Comparison of ENCODE assay signal across 6 cellular contexts in the genomic region with DNA sequence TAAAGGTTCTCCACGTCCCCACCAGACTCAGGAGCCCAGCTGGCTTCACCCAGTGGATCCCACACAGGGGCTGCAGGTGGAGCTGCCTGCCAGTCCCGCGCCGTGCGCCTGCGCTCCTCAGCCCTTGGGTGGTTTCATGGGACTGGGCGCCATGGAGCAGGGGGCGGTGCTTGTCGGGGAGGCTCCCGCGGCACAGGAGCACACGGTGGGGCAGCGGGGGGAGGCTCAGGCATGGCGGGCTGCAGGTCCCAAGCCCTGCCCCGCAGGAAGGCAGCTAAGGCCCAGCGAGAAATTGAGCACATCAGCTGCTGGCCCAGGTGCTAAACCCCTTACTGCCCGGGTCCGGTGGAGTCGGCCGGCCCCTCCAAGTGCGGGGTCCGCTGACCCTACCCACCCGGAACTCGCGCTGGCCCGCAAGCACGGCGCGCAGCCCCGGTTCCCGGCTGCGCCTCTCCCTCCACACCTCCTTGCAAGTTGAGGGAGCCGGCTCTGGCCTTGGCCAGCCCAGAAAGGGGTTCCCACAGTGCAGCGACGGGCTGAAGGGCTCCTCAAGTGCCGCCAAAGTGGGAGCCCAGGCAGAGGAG.
A peak's percentile ranks its signal among the peaks of the same experiment; 100 is the strongest.
DNase-seq lines count a peak whose midpoint lies in the region; ATAC-seq, FAIRE-seq and TF ChIP-seq lines count a peak whose summit lies in the region.
"Not testable (repeated sequence)": the region's sequence is repeated elsewhere in the genome, so short reads cannot be mapped to it uniquely, and the experiment has no call there.

No MANE protein-coding gene starts in this region.

- not testable (repeated sequence) for H2AFZ ChIP-seq in HepG2 (ENCODE audit: low read length); trophoblast cell (ENCODE audit: insufficient read depth, low read length, poor library complexity)

- H3K4ac ChIP-seq in trophoblast cell (ENCODE audit: low read depth, low read length), result not testable (repeated sequence)

- peak overlapping the region; percentile 54 for H3K4me3 ChIP-seq in fibroblast of villous mesenchyme (ENCODE audit: low read depth, low read length)
- not testable (repeated sequence) for H3K4me3 ChIP-seq in HepG2 (replicated peaks in 1 of 3; ENCODE audit: insufficient read depth in 1 of 3, low read depth in 2 of 3, low read length in 3 of 3); trophoblast cell (ENCODE audit: low read depth, low read length)

- not testable (repeated sequence) for H3K23ac ChIP-seq in trophoblast cell (ENCODE audit: low read length)

- not testable (repeated sequence) for H3K9me3 Mint-ChIP-seq in stimulated activated naive CD8-positive, alpha-beta T cell treated with anti-CD3 and anti-CD28 coated beads, Interleukin-15, amount 100 ng/mL, for 72 hours

- not testable (repeated sequence) for H3K4me1 Mint-ChIP-seq in stimulated activated naive CD8-positive, alpha-beta T cell treated with anti-CD3 and anti-CD28 coated beads, Interleukin-15, amount 100 ng/mL, for 72 hours

- H3K18ac ChIP-seq in trophoblast cell (ENCODE audit: low read length), result not testable (repeated sequence)

- not testable (repeated sequence) for TF ChIP-seq EP300 in HepG2 (IDR thresholded peaks at IDR 0.05; ENCODE audit: low read depth in 2 of 2, low read length in 2 of 2); HepG2 (CRISPR knock-in tag; IDR thresholded peaks at IDR 0.05; ENCODE audit: borderline replicate concordance)

- POLR2A ChIA-PET in HepG2 (lab: Yijun Ruan, JAX), result not testable (repeated sequence)

- ATAC-seq in HepG2, result not testable (repeated sequence)
- ATAC-seq in stimulated activated naive CD8-positive, alpha-beta T cell treated with anti-CD3 and anti-CD28 coated beads, Interleukin-15, amount 100 ng/mL, for 72 hours, result peak; percentile 28

- not testable (repeated sequence) for FAIRE-seq in HepG2 (lab: Jason Lieb, UNC)

- not testable (repeated sequence) for H3K27ac Mint-ChIP-seq in stimulated activated naive CD8-positive, alpha-beta T cell treated with anti-CD3 and anti-CD28 coated beads, Interleukin-15, amount 100 ng/mL, for 72 hours

- H2BK5ac ChIP-seq in trophoblast cell (ENCODE audit: low read depth, low read length, poor library complexity), result not testable (repeated sequence)

- DNase-seq in ELF-1 (ENCODE audit: low read depth, low spot score) (peak; percentile 76), RPMI7951 (ENCODE audit: low read depth) (peak; percentile 59), trophoblast cell (peak; percentile 59 to 62)
- DNase-seq in fibroblast of villous mesenchyme (ENCODE audit: low read depth); HepG2 (ENCODE audit: low spot score); stimulated activated naive CD8-positive, alpha-beta T cell treated with anti-CD3 and anti-CD28 coated beads, Interleukin-15, amount 100 ng/mL, for 72 hours: not testable (repeated sequence)

- not testable (repeated sequence) for H2BK120ac ChIP-seq in trophoblast cell (ENCODE audit: insufficient read depth, low read length, poor library complexity)

- H3K4me1 ChIP-seq in HepG2 (ENCODE audit: insufficient read depth, low read length); trophoblast cell (ENCODE audit: control insufficient read depth in 1 of 2, insufficient read depth in 2 of 2, low read length in 2 of 2): not testable (repeated sequence)

- not testable (repeated sequence) for H2AK5ac ChIP-seq in trophoblast cell (ENCODE audit: low read length)

- 77% methylated on average over 19 of the region's 36 CpGs for WGBS in HepG2 (ENCODE audit: low lambda C conversion rate)
- no CpG with 5 or more reads among the region's 36 CpGs for WGBS in trophoblast cell (ENCODE audit: extremely low coverage, insufficient coverage, insufficient read length)

- H3K9me3 ChIP-seq in HepG2 (ENCODE audit: low read length); trophoblast cell (ENCODE audit: insufficient read depth, low read depth, low read length): not testable (repeated sequence)

- not testable (repeated sequence) for TF ChIP-seq POLR2A in HepG2 (IDR thresholded peaks at IDR 0.05; ENCODE audit: insufficient read depth in 1 of 2, low read depth in 2 of 2, low read length in 2 of 2)

- H3K27me3 Mint-ChIP-seq in stimulated activated naive CD8-positive, alpha-beta T cell treated with anti-CD3 and anti-CD28 coated beads, Interleukin-15, amount 100 ng/mL, for 72 hours, result peaks cover 11% of the 10 kb centered on the region

- H3K36me3 ChIP-seq in HepG2 (replicated peaks in 1 of 2; ENCODE audit: control insufficient read depth in 1 of 2, insufficient read depth in 2 of 2, low read length in 2 of 2); trophoblast cell (ENCODE audit: control insufficient read depth in 1 of 2, insufficient read depth in 2 of 2, low read length in 2 of 2): not testable (repeated sequence)

- intact Hi-C loops in HepG2 (cut with micrococcal nuclease; ENCODE audit: unreplicated experiment), result not testable (repeated sequence)

- not testable (repeated sequence) for BruUV-seq in HepG2 (replicated peaks; lab: Mats Ljungman, UMichigan)

- H3K9ac ChIP-seq in HepG2 (ENCODE audit: insufficient read depth, low read depth, low read length); trophoblast cell (ENCODE audit: low read length): not testable (repeated sequence)

- in situ Hi-C loops in HepG2 (cut with HindIII; ENCODE audit: extremely low pct_ligation_motif_present, low pct_unique_long_range_greater_than_20kb), result not testable (repeated sequence)

- not testable (repeated sequence) for H3K14ac ChIP-seq in trophoblast cell (ENCODE audit: low read length)

- H3K27ac ChIP-seq in HepG2 (ENCODE audit: extremely low read length, insufficient read depth, low read length); trophoblast cell (ENCODE audit: low read depth, low read length): not testable (repeated sequence)

- H4K12ac ChIP-seq in trophoblast cell (ENCODE audit: low read depth, low read length), result not testable (repeated sequence)

- not testable (repeated sequence) for H4K20me1 ChIP-seq in HepG2 (ENCODE audit: insufficient read depth, low read length)

- H3K4me2 ChIP-seq in HepG2 (ENCODE audit: low read depth, low read length); trophoblast cell (ENCODE audit: low read length): not testable (repeated sequence)

- H4K8ac ChIP-seq in trophoblast cell (ENCODE audit: low read depth, low read length), result not testable (repeated sequence)

- not testable (repeated sequence) for H3K79me2 ChIP-seq in HepG2 (ENCODE audit: insufficient read depth, low read length); trophoblast cell (ENCODE audit: control insufficient read depth, insufficient read depth, low read length, poor library complexity)

- H3K79me1 ChIP-seq in trophoblast cell (ENCODE audit: low read length), result not testable (repeated sequence)

- not testable (repeated sequence) for TF ChIP-seq RAD21 in HepG2 (CRISPR knock-in tag; IDR thresholded peaks at IDR 0.05)

- not testable (repeated sequence) for H2BK12ac ChIP-seq in trophoblast cell (ENCODE audit: low read length)

- CTCF ChIA-PET in HepG2 (lab: Yijun Ruan, JAX; ENCODE audit: low intra/inter-chr PET ratio, low total read pairs), result not testable (repeated sequence)

- TF ChIP-seq CTCF in fibroblast of villous mesenchyme (IDR thresholded peaks at IDR 0.05; ENCODE audit: insufficient read depth, low read depth, low read length); HepG2 (CRISPR knock-in tag; IDR thresholded peaks at IDR 0.05): not testable (repeated sequence)

- not testable (repeated sequence) for H3K4me3 Mint-ChIP-seq in stimulated activated naive CD8-positive, alpha-beta T cell treated with anti-CD3 and anti-CD28 coated beads, Interleukin-15, amount 100 ng/mL, for 72 hours

- not testable (repeated sequence) for H3K27me3 ChIP-seq in HepG2 (ENCODE audit: control insufficient read depth in 1 of 2, insufficient read depth in 2 of 2, low read length in 2 of 2); trophoblast cell (ENCODE audit: insufficient read depth, low read length)

- H4K91ac ChIP-seq in trophoblast cell (ENCODE audit: low read depth, low read length), result not testable (repeated sequence)

TF ChIP-seq in HepG2, 621 proteins besides CTCF, POLR2A, EP300 and RAD21:
- TF ChIP-seq NFYC (CRISPR knock-in tag; IDR thresholded peaks at IDR 0.05), result 0 out of 2 replicates have a peak, but pooled peaks have one; percentile 0
